In genomic region chr5:138649775-138650174, GRCh38 we compare ENCODE assay signal across 1 cellular context.
TF ChIP-seq lines count a peak whose summit lies in the region.

No MANE protein-coding gene starts in this region.

TF ChIP-seq in GM12878, 131 proteins besides CTCF, POLR2A, EP300 and RAD21 (continued from another document):
- TF ChIP-seq, protein P1, sequence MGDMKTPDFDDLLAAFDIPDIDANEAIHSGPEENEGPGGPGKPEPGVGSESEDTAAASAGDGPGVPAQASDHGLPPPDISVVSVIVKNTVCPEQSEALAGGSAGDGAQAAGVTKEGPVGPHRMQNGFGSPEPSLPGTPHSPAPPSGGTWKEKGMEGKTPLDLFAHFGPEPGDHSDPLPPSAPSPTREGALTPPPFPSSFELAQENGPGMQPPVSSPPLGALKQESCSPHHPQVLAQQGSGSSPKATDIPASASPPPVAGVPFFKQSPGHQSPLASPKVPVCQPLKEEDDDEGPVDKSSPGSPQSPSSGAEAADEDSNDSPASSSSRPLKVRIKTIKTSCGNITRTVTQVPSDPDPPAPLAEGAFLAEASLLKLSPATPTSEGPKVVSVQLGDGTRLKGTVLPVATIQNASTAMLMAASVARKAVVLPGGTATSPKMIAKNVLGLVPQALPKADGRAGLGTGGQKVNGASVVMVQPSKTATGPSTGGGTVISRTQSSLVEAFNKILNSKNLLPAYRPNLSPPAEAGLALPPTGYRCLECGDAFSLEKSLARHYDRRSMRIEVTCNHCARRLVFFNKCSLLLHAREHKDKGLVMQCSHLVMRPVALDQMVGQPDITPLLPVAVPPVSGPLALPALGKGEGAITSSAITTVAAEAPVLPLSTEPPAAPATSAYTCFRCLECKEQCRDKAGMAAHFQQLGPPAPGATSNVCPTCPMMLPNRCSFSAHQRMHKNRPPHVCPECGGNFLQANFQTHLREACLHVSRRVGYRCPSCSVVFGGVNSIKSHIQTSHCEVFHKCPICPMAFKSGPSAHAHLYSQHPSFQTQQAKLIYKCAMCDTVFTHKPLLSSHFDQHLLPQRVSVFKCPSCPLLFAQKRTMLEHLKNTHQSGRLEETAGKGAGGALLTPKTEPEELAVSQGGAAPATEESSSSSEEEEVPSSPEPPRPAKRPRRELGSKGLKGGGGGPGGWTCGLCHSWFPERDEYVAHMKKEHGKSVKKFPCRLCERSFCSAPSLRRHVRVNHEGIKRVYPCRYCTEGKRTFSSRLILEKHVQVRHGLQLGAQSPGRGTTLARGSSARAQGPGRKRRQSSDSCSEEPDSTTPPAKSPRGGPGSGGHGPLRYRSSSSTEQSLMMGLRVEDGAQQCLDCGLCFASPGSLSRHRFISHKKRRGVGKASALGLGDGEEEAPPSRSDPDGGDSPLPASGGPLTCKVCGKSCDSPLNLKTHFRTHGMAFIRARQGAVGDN (IDR thresholded peaks at IDR 0.05): no peak
- TF ChIP-seq CEBPZ (IDR thresholded peaks at IDR 0.05; ENCODE audit: low read depth, low read length) (no peak), SUZ12 (IDR thresholded peaks at IDR 0.05; ENCODE audit: unreplicated experiment) (no peak), ATF7 (IDR thresholded peaks at IDR 0.05; ENCODE audit: low read depth) (no peak), MEF2A (IDR thresholded peaks at IDR 0.05; ENCODE audit: insufficient read depth, low read depth, low read length) (no peak), ETV6 (conservative IDR thresholded peaks at IDR 0.05 in 1 of 2, IDR thresholded peaks at IDR 0.05 in 1 of 2; ENCODE audit: borderline replicate concordance in 1 of 2, low read depth in 1 of 2) (no peak), CBX3 (IDR thresholded peaks at IDR 0.05; ENCODE audit: borderline replicate concordance, low read depth) (no peak), IRF3 (IDR thresholded peaks at IDR 0.05) (no peak), MTA3 (IDR thresholded peaks at IDR 0.05; ENCODE audit: borderline replicate concordance, low read length) (no peak)
